1 cellular context compared by ENCODE assay signal in the genomic region with DNA sequence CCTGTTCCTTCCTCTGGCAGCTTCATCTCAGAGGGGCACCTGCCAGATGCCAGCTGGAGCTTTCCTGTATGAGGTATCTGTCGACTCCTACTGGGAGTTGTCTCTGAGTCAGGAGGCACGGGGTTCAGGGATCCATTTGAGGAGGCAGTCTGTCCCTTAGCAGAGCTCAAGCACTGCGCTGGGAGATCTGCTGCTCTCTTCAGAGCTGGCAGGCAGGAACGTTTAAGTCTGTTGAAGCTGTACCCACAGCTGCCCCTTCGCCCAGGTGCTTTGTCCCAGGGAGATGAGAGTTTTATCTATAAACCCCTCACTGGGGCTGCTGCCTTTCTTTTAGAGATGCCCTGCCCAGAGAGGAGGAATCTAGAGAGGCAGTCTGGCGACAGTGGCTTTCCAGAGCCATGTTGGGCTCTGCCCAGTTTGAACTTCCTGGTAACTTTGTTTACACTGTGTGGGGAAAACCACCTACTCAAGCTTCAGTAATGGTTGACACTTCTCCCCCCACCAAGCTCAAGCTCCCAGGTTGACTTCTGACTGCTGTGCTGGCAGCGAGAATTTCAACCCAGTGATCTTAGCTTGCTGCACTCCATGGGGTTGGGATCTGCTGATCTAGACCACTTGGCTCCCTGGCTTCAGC.
TF ChIP-seq lines count a peak whose summit lies in the region.

No MANE protein-coding gene starts in this region.

TF ChIP-seq in HepG2, 621 proteins besides CTCF, POLR2A, EP300 and RAD21:
- no peak for TF ChIP-seq ZNF570 (CRISPR knock-in tag; IDR thresholded peaks at IDR 0.05; ENCODE audit: borderline replicate concordance)
- no peak for TF ChIP-seq ZSCAN31 (CRISPR knock-in tag; IDR thresholded peaks at IDR 0.05; ENCODE audit: low read depth)
- TF ChIP-seq ZNF878 (CRISPR knock-in tag; IDR thresholded peaks at IDR 0.05) = no peak
- TF ChIP-seq, protein P1, sequence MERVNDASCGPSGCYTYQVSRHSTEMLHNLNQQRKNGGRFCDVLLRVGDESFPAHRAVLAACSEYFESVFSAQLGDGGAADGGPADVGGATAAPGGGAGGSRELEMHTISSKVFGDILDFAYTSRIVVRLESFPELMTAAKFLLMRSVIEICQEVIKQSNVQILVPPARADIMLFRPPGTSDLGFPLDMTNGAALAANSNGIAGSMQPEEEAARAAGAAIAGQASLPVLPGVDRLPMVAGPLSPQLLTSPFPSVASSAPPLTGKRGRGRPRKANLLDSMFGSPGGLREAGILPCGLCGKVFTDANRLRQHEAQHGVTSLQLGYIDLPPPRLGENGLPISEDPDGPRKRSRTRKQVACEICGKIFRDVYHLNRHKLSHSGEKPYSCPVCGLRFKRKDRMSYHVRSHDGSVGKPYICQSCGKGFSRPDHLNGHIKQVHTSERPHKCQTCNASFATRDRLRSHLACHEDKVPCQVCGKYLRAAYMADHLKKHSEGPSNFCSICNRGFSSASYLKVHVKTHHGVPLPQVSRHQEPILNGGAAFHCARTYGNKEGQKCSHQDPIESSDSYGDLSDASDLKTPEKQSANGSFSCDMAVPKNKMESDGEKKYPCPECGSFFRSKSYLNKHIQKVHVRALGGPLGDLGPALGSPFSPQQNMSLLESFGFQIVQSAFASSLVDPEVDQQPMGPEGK (CRISPR knock-in tag; IDR thresholded peaks at IDR 0.05) = peak; percentile 28; the same call in 1 of the 2 replicates
- TF ChIP-seq, protein P2, sequence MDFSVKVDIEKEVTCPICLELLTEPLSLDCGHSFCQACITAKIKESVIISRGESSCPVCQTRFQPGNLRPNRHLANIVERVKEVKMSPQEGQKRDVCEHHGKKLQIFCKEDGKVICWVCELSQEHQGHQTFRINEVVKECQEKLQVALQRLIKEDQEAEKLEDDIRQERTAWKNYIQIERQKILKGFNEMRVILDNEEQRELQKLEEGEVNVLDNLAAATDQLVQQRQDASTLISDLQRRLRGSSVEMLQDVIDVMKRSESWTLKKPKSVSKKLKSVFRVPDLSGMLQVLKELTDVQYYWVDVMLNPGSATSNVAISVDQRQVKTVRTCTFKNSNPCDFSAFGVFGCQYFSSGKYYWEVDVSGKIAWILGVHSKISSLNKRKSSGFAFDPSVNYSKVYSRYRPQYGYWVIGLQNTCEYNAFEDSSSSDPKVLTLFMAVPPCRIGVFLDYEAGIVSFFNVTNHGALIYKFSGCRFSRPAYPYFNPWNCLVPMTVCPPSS (IDR thresholded peaks at IDR 0.05) = no peak
- TF ChIP-seq STAT5B (CRISPR knock-in tag; IDR thresholded peaks at IDR 0.05) = no peak
- 0 out of 2 replicates have a peak, but pooled peaks have one; percentile 20 for TF ChIP-seq ZNF644 (CRISPR knock-in tag; IDR thresholded peaks at IDR 0.05; ENCODE audit: low read depth)
- peak; percentile 36; the same call in 1 of the 2 replicates for TF ChIP-seq ELF3 (CRISPR knock-in tag; IDR thresholded peaks at IDR 0.05)
- no peak for TF ChIP-seq ZNF382 (CRISPR knock-in tag; IDR thresholded peaks at IDR 0.05; ENCODE audit: borderline replicate concordance)
- no peak for TF ChIP-seq ISX (CRISPR knock-in tag; conservative IDR thresholded peaks at IDR 0.05)
- TF ChIP-seq SAP130 (CRISPR knock-in tag; IDR thresholded peaks at IDR 0.05; ENCODE audit: low read depth) = peak; percentile 37; the same call in 1 of the 2 replicates
- no peak for TF ChIP-seq ZNF543 (CRISPR knock-in tag; IDR thresholded peaks at IDR 0.05)
- TF ChIP-seq PHF5A (CRISPR knock-in tag; IDR thresholded peaks at IDR 0.05; ENCODE audit: low read depth, unreplicated experiment) = no peak
- no peak for TF ChIP-seq YY1 (IDR thresholded peaks at IDR 0.05; ENCODE audit: insufficient read depth, insufficient replicate concordance, low read depth, low read length)
- TF ChIP-seq TCF12 (IDR thresholded peaks at IDR 0.05) = no peak
- no peak for TF ChIP-seq TCF12 (CRISPR knock-in tag; IDR thresholded peaks at IDR 0.05)
- no peak for TF ChIP-seq PRDM15 (CRISPR knock-in tag; IDR thresholded peaks at IDR 0.05)
- 0 out of 2 replicates have a peak, but pooled peaks have one; percentile 19 for TF ChIP-seq ZNF362 (CRISPR knock-in tag; IDR thresholded peaks at IDR 0.05; ENCODE audit: borderline replicate concordance)
- TF ChIP-seq RARA (CRISPR knock-in tag; IDR thresholded peaks at IDR 0.05) = no peak
- 0 out of 2 replicates have a peak, but pooled peaks have one; percentile 23 for TF ChIP-seq FOXA3 (CRISPR knock-in tag; IDR thresholded peaks at IDR 0.05)
- TF ChIP-seq LCORL (IDR thresholded peaks at IDR 0.05) = no peak
- no peak for TF ChIP-seq LCORL (CRISPR knock-in tag; IDR thresholded peaks at IDR 0.05)
- no peak for TF ChIP-seq NFIB (CRISPR knock-in tag; IDR thresholded peaks at IDR 0.05; ENCODE audit: borderline replicate concordance)
- TF ChIP-seq POGZ (CRISPR knock-in tag; IDR thresholded peaks at IDR 0.05) = peak; percentile 35; the same call in 1 of the 2 replicates
- TF ChIP-seq ZNF17 (CRISPR knock-in tag; IDR thresholded peaks at IDR 0.05) = peak; percentile 98
